8 cellular contexts compared by ENCODE assay signal in genomic region chr1:40315239-40315794, GRCh38. TPM values are rescaled to one million over a fixed set of nuclear protein-coding genes. Genes with fewer than 3 reads are reported as not detected.
A peak's percentile ranks its signal among the peaks of the same experiment; 100 is the strongest.
DNase-seq lines count a peak whose midpoint lies in the region; ATAC-seq and TF ChIP-seq lines count a peak whose summit lies in the region.

No MANE protein-coding gene starts in this region.

- H3K27ac Mint-ChIP-seq in activated naive CD8-positive, alpha-beta T cell treated with anti-CD3 and anti-CD28 coated beads, Interleukin-2, amount 10 ng/mL, durations not matched to agents 7 days and 5 days, result peak overlapping the region; percentile 60
- peak overlapping the region; percentile 34 for H3K27ac Mint-ChIP-seq in osteocyte (ENCODE audit: unreplicated experiment)

- H3K27ac ChIP-seq in MM.1S (ENCODE audit: low read length) (no peak overlapping the region), temporal lobe (ENCODE audit: low read depth, low read length) (peak overlapping the region; percentile 94)

- H3K9me3 Mint-ChIP-seq in activated naive CD8-positive, alpha-beta T cell treated with anti-CD3 and anti-CD28 coated beads, Interleukin-2, amount 10 ng/mL, durations not matched to agents 7 days and 5 days, result no peaks in the 10 kb centered on the region
- H3K9me3 Mint-ChIP-seq in osteocyte (ENCODE audit: unreplicated experiment), result no peaks in the 10 kb centered on the region

- peak; percentile 73 for DNase-seq in BE2C
- DNase-seq in MM.1S, result peak; percentile 89
- peak; percentile 73 for DNase-seq in SKM-1 treated with dmso at 0.1 percent for 144 hours (lab: John Stamatoyannopoulos, UW; ENCODE audit: unreplicated experiment)
- DNase-seq in activated naive CD8-positive, alpha-beta T cell treated with anti-CD3 and anti-CD28 coated beads, Interleukin-2, amount 10 ng/mL, durations not matched to agents 7 days and 5 days, result peak; percentile 91
- DNase-seq in Right ventricle myocardium superior, result peak; percentile 88
- peak; percentile 93 for DNase-seq in osteocyte (ENCODE audit: extremely low spot score, unreplicated experiment)

- peaks cover 35% of the 10 kb centered on the region for H3K27me3 Mint-ChIP-seq in activated naive CD8-positive, alpha-beta T cell treated with anti-CD3 and anti-CD28 coated beads, Interleukin-2, amount 10 ng/mL, durations not matched to agents 7 days and 5 days
- H3K27me3 Mint-ChIP-seq in osteocyte (ENCODE audit: unreplicated experiment), result peaks cover 20% of the 10 kb centered on the region

- intact Hi-C loops in Right ventricle myocardium superior (cut with DNase I), result no loop called here

- H3K27me3 ChIP-seq in BE2C, result peaks cover 8% of the 10 kb centered on the region; the same call in 1 of the 2 replicates
- H3K27me3 ChIP-seq in MM.1S (replicated peaks; ENCODE audit: insufficient read depth, low read length), result peaks cover 16% of the 10 kb centered on the region

- H3K36me3 Mint-ChIP-seq in activated naive CD8-positive, alpha-beta T cell treated with anti-CD3 and anti-CD28 coated beads, Interleukin-2, amount 10 ng/mL, durations not matched to agents 7 days and 5 days, result no peaks in the 10 kb centered on the region
- H3K36me3 Mint-ChIP-seq in osteocyte (ENCODE audit: unreplicated experiment), result no peaks in the 10 kb centered on the region

- peak overlapping the region; percentile 94 for H3K4me2 ChIP-seq in MM.1S (ENCODE audit: low read depth, low read length)

- peaks cover 28% of the 10 kb centered on the region for H3K4me1 Mint-ChIP-seq in activated naive CD8-positive, alpha-beta T cell treated with anti-CD3 and anti-CD28 coated beads, Interleukin-2, amount 10 ng/mL, durations not matched to agents 7 days and 5 days
- H3K4me1 Mint-ChIP-seq in osteocyte (ENCODE audit: unreplicated experiment), result peaks cover 32% of the 10 kb centered on the region

- H3K9ac ChIP-seq in MM.1S (ENCODE audit: low read length), result peak overlapping the region; percentile 30; the same call in 1 of the 2 replicates

- H3K9me2 ChIP-seq in MM.1S (replicated peaks; ENCODE audit: insufficient read depth, low read length), result no peaks in the 10 kb centered on the region

- H4K20me1 ChIP-seq in MM.1S (ENCODE audit: insufficient read depth, low read length), result no peaks in the 10 kb centered on the region

- H3K79me2 ChIP-seq in MM.1S (ENCODE audit: low read length), result no peaks in the 10 kb centered on the region

- H3K36me3 ChIP-seq in BE2C (no peaks in the 10 kb centered on the region), MM.1S (replicated peaks; ENCODE audit: insufficient read depth, low read length) (no peaks in the 10 kb centered on the region)

- POLR2A ChIA-PET in activated naive CD8-positive, alpha-beta T cell treated with anti-CD3 and anti-CD28 coated beads, Interleukin-2, amount 10 ng/mL, durations not matched to agents 7 days and 5 days (lab: Charles Lee), result interaction anchor here (0.5 to 2.7 kb wide), 13 partner anchors 15 to 142 kb away, joined by 3 to 7 read pairs (median 3); no protein-coding TSS in a partner anchor

- H3K9me3 ChIP-seq in BE2C (no peaks in the 10 kb centered on the region), MM.1S (replicated peaks; ENCODE audit: insufficient read depth, low read length) (no peaks in the 10 kb centered on the region)

- H3K4me3 Mint-ChIP-seq in activated naive CD8-positive, alpha-beta T cell treated with anti-CD3 and anti-CD28 coated beads, Interleukin-2, amount 10 ng/mL, durations not matched to agents 7 days and 5 days, result peak overlapping the region; percentile 89
- H3K4me3 Mint-ChIP-seq in osteocyte (ENCODE audit: unreplicated experiment), result peak overlapping the region; percentile 60

- peak overlapping the region; percentile 96 for H2AFZ ChIP-seq in MM.1S (ENCODE audit: low read length)

- peak; percentile 50 for ATAC-seq in GM19455 (IDR thresholded peaks at IDR 0.05; ENCODE audit: unreplicated experiment)
- ATAC-seq in activated naive CD8-positive, alpha-beta T cell treated with anti-CD3 and anti-CD28 coated beads, Interleukin-2, amount 10 ng/mL, durations not matched to agents 7 days and 5 days (ENCODE audit: low read depth), result peak; percentile 73
- ATAC-seq in Right ventricle myocardium superior (ENCODE audit: poor library complexity), result peak; percentile 92

- TF ChIP-seq CTCF in BE2C (IDR thresholded peaks at IDR 0.05; ENCODE audit: low read depth, low read length) (peak; percentile 70), MM.1S (IDR thresholded peaks at IDR 0.05; ENCODE audit: low read length) (peak; percentile 82), osteocyte (IDR thresholded peaks at IDR 0.05) (peak; percentile 92)

- H3K4me1 ChIP-seq in BE2C (no peaks in the 10 kb centered on the region), MM.1S (ENCODE audit: low read length) (peaks cover 24% of the 10 kb centered on the region)

- H3K4me3 ChIP-seq in BE2C (ENCODE audit: low read depth, low read length), result peak overlapping the region; percentile 58
- H3K4me3 ChIP-seq in MM.1S (ENCODE audit: low read length), result peak overlapping the region; percentile 60

- H3F3A ChIP-seq in MM.1S (ENCODE audit: insufficient read depth, low read length), result no peaks in the 10 kb centered on the region

RNA-seq across cellular contexts. Expression of gene COL9A2, which starts 1.8 kb away (rescaled TPM):
- 1.0 TPM for polyA plus RNA-seq in BE2C (2012; ENCODE audit: insufficient read depth, insufficient read length, low read depth)
- total RNA-seq in activated naive CD8-positive, alpha-beta T cell treated with anti-CD3 and anti-CD28 coated beads, Interleukin-2, amount 10 ng/mL, durations not matched to agents 7 days and 5 days, result 1 to 10 TPM; 6.0 to 7.2 TPM
- total RNA-seq in Right ventricle myocardium superior (0.24 TPM), osteocyte (2.1 and 2.7 TPM in 2 replicates), temporal lobe (6.9 TPM)

RNA-seq across cellular contexts. Expression of gene ZMPSTE24, which starts 57.3 kb away (rescaled TPM):
- 39.1 TPM for polyA plus RNA-seq in BE2C (2012; ENCODE audit: insufficient read depth, insufficient read length, low read depth)
- total RNA-seq in activated naive CD8-positive, alpha-beta T cell treated with anti-CD3 and anti-CD28 coated beads, Interleukin-2, amount 10 ng/mL, durations not matched to agents 7 days and 5 days, result 10 to 100 TPM; 20.6 to 21.2 TPM
- total RNA-seq in Right ventricle myocardium superior (35.4 TPM), osteocyte (41.2 and 43.4 TPM in 2 replicates), temporal lobe (35.2 TPM)

RNA-seq across cellular contexts. Expression of gene SMAP2, which starts 58.2 kb away (rescaled TPM):
- 14.0 TPM for polyA plus RNA-seq in BE2C (2012; ENCODE audit: insufficient read depth, insufficient read length, low read depth)
- 100 to 1,000 TPM; 133 to 138 TPM for total RNA-seq in activated naive CD8-positive, alpha-beta T cell treated with anti-CD3 and anti-CD28 coated beads, Interleukin-2, amount 10 ng/mL, durations not matched to agents 7 days and 5 days
- total RNA-seq in Right ventricle myocardium superior (13.4 TPM), osteocyte (12.7 TPM in 2 replicates), temporal lobe (27.3 TPM)
